ENCODE assay signal across 1 cellular context in the genomic region with DNA sequence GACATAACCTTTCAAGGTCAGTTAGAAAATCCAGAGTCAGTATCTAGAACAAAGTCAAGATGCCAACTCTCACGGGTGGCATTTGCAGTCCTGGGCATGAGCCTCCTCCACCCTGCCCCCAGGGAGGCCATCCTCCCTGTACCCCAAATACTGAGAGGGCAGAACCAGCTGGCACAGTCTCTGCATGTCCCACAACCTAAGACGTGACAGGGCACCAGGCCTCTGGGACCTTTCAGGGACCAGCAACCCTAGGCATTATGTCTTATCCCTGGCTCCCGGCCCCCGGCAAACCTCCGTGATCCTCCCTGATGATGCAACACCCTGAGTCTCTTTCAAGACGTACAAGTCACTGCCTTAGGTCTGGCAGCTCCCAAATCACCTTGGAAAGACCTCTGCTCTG.
TF ChIP-seq lines count a peak whose summit lies in the region.

No MANE protein-coding gene starts in this region.

TF ChIP-seq in K562, 482 proteins besides CTCF, POLR2A, EP300 and RAD21 (continued from another document):
- 0 out of 2 replicates have a peak, but pooled peaks have one; percentile 53 for TF ChIP-seq CXXC5 (CRISPR knock-in tag; IDR thresholded peaks at IDR 0.05)
- no peak for TF ChIP-seq XRCC4 (IDR thresholded peaks at IDR 0.05; ENCODE audit: extremely low read depth, insufficient read depth, insufficient read length)
- no peak for TF ChIP-seq ZNF695 (CRISPR knock-in tag; IDR thresholded peaks at IDR 0.05)
- peak; percentile 39; the same call in 1 of the 2 replicates for TF ChIP-seq ZNF589 (CRISPR knock-in tag; IDR thresholded peaks at IDR 0.05; ENCODE audit: low read depth)
- peak; percentile 28; the same call in 1 of the 2 replicates for TF ChIP-seq MYC (IDR thresholded peaks at IDR 0.05; ENCODE audit: low read depth, low read length)
- TF ChIP-seq MYC (CRISPR knock-in tag; IDR thresholded peaks at IDR 0.05; ENCODE audit: borderline replicate concordance, low read depth), result no peak
- TF ChIP-seq ESRRA (IDR thresholded peaks at IDR 0.05; ENCODE audit: borderline replicate concordance, low read depth), result peak; percentile 83
